ENCODE assay signal across 20 cellular contexts in the genomic region with DNA sequence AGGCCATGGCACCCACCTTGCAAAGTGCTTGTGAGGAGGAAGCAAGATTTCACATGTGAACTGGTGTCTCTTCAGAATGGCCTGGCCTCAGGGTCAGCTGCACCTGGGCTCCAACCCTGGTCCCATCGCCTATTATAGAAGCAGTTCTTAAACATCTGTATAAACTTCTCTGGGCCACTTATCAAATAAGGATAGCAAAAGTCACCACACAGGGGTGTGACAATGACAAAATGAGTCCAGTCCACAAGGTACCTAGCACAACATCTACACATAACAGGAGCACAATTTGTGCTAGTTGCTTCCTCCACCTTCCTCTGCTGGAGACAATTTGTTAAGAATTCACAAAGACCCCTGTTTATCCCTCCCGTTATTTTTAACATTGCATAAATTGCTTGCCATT.
DNase-seq lines count a peak whose midpoint lies in the region; ATAC-seq and TF ChIP-seq lines count a peak whose summit lies in the region.
"Had no signal": no experiment of that assay in that cellular context is flagged by ENCODE, and none has a peak within 500 bp of the region (broad histone marks: within the 10 kb centered on the region; RNA-seq: fewer than 3 reads in every experiment).

No MANE protein-coding gene starts in this region.

- no peak overlapping the region for H4K91ac ChIP-seq in trophoblast cell (ENCODE audit: low read depth, low read length)

- H3K9me2 ChIP-seq in OCI-LY7 (ENCODE audit: insufficient read depth, low read length): no peaks in the 10 kb centered on the region

- H3K79me1 ChIP-seq in trophoblast cell (ENCODE audit: low read length): peaks cover 13% of the 10 kb centered on the region

- DNase-seq in Right ventricle myocardium superior: no peak
- no peak for DNase-seq in left ventricle myocardium superior
- no peak for DNase-seq in trophoblast cell
- no peak for DNase-seq in activated naive CD4-positive, alpha-beta T cell treated with Interleukin-2 at 50 U/mL for 16 hours
- no peak for DNase-seq in omental fat pad (ENCODE audit: low spot score)
- no peak for DNase-seq in OCI-LY7 (ENCODE audit: low spot score)
- DNase-seq: CD4-positive, CD25-positive, alpha-beta regulatory T cell; HCEC 1CT; Karpas-422; NCI-H1417 treated with DMSO at 0.1 percent for 48 hours; NCI-H2081; NCI-H526 treated with DMSO at 0.1 percent for 48 hours; SIG-M5 had no signal

- H3K23ac ChIP-seq in trophoblast cell (ENCODE audit: low read length): no peak overlapping the region

- H3K4ac ChIP-seq in trophoblast cell (ENCODE audit: low read depth, low read length): no peak overlapping the region

- peak overlapping the region; percentile 1 for H2BK120ac ChIP-seq in trophoblast cell (ENCODE audit: insufficient read depth, low read length, poor library complexity)

- H3K4me1 ChIP-seq in BLaER1 (peaks cover 31% of the 10 kb centered on the region), trophoblast cell (ENCODE audit: control insufficient read depth in 1 of 2, insufficient read depth in 2 of 2, low read length in 2 of 2) (peaks cover 15 to 21% of the 10 kb centered on the region in 2 experiments), OCI-LY7 (ENCODE audit: insufficient read depth, low read length, poor library complexity, severe bottlenecking) (no peaks in the 10 kb centered on the region)

- H2BK12ac ChIP-seq in trophoblast cell (ENCODE audit: low read length): peak overlapping the region; percentile 23

- H4K8ac ChIP-seq in trophoblast cell (ENCODE audit: low read depth, low read length): no peak overlapping the region

- no peak overlapping the region for H3K9ac ChIP-seq in BLaER1
- H3K9ac ChIP-seq in trophoblast cell (ENCODE audit: low read length): no peak overlapping the region

- no peak overlapping the region for H2BK5ac ChIP-seq in trophoblast cell (ENCODE audit: low read depth, low read length, poor library complexity)

- H3K36me3 ChIP-seq in BLaER1 (no peaks in the 10 kb centered on the region), trophoblast cell (ENCODE audit: control insufficient read depth in 1 of 2, insufficient read depth in 2 of 2, low read length in 2 of 2) (no peaks in the 10 kb centered on the region), OCI-LY7 (ENCODE audit: insufficient read depth, low read length) (no peaks in the 10 kb centered on the region)

- WGBS in trophoblast cell (ENCODE audit: extremely low coverage, insufficient coverage, insufficient read length): no CpG with 5 or more reads among the region's 2 CpGs

- no TSS peak for BruUV-seq in OCI-LY7 (replicated peaks; lab: Mats Ljungman, UMichigan)

- peak; percentile 47 for ATAC-seq in Right ventricle myocardium superior (ENCODE audit: poor library complexity)
- ATAC-seq in left ventricle myocardium superior: peak; percentile 53
- no peak for ATAC-seq in omental fat pad (ENCODE audit: low FRiP score)
- ATAC-seq in GM18868 (IDR thresholded peaks at IDR 0.05; ENCODE audit: unreplicated experiment): no peak
- ATAC-seq: HepG2, Panc1 had no signal

- POLR2A ChIA-PET in OCI-LY7 (lab: Charles Lee): interaction anchor here (0.6 kb wide), 1 partner anchor 279 kb away, joined by 5 read pairs; no protein-coding TSS in a partner anchor

- H3K4me3 ChIP-seq in BLaER1: no peak overlapping the region
- no peak overlapping the region for H3K4me3 ChIP-seq in trophoblast cell (ENCODE audit: low read depth, low read length)
- no peak overlapping the region for H3K4me3 ChIP-seq in OCI-LY7 (ENCODE audit: low read depth, low read length, poor library complexity, severe bottlenecking)
- H3K4me3 ChIP-seq: SK-N-MC had no signal

- TF ChIP-seq CTCF in omental fat pad (IDR thresholded peaks at IDR 0.05) (no peak), OCI-LY7 (conservative IDR thresholded peaks at IDR 0.05; ENCODE audit: low read length) (no peak)

- H4K20me1 ChIP-seq in BLaER1: no peaks in the 10 kb centered on the region
- no peaks in the 10 kb centered on the region for H4K20me1 ChIP-seq in OCI-LY7 (ENCODE audit: insufficient read depth, low read length)

- H3K27me3 ChIP-seq in BLaER1: no peaks in the 10 kb centered on the region
- no peaks in the 10 kb centered on the region for H3K27me3 ChIP-seq in trophoblast cell (ENCODE audit: insufficient read depth, low read length)

- intact Hi-C loops in Right ventricle myocardium superior (cut with DNase I): no loop called here
- intact Hi-C loops in left ventricle myocardium superior (cut with micrococcal nuclease): no loop called here
- intact Hi-C loops in OCI-LY7 (cut with micrococcal nuclease; ENCODE audit: unreplicated experiment): no loop called here

- no peak overlapping the region for H2AFZ ChIP-seq in trophoblast cell (ENCODE audit: insufficient read depth, low read length, poor library complexity)
- H2AFZ ChIP-seq in OCI-LY7 (ENCODE audit: low read length): no peak overlapping the region

- no peak overlapping the region for H3K27ac ChIP-seq in BLaER1
- no peak overlapping the region for H3K27ac ChIP-seq in trophoblast cell (ENCODE audit: low read depth, low read length)
- H3K27ac ChIP-seq in OCI-LY7 (ENCODE audit: low read depth, low read length, poor library complexity, severe bottlenecking): no peak overlapping the region
- H3K27ac ChIP-seq: 22Rv1, RWPE1, SK-N-MC had no signal

- H3K4me2 ChIP-seq in BLaER1: peak overlapping the region; percentile 42
- H3K4me2 ChIP-seq in trophoblast cell (ENCODE audit: low read length): no peak overlapping the region
- H3K4me2 ChIP-seq in OCI-LY7 (ENCODE audit: low read length): no peak overlapping the region

- H3K79me2 ChIP-seq in trophoblast cell (ENCODE audit: control insufficient read depth, insufficient read depth, low read length, poor library complexity) (no peaks in the 10 kb centered on the region), OCI-LY7 (ENCODE audit: insufficient read depth, low read depth, low read length) (no peaks in the 10 kb centered on the region)

- H2AK5ac ChIP-seq in trophoblast cell (ENCODE audit: low read length): no peak overlapping the region

- H3K18ac ChIP-seq in trophoblast cell (ENCODE audit: low read length): no peak overlapping the region

- CTCF ChIA-PET in OCI-LY7 (lab: Charles Lee; ENCODE audit: unreplicated experiment): no interaction called here

- H3K14ac ChIP-seq in trophoblast cell (ENCODE audit: low read length): no peak overlapping the region

- no peak overlapping the region for H4K12ac ChIP-seq in trophoblast cell (ENCODE audit: low read depth, low read length)

- H3K9me3 ChIP-seq in BLaER1 (no peaks in the 10 kb centered on the region), trophoblast cell (ENCODE audit: insufficient read depth, low read depth, low read length) (no peaks in the 10 kb centered on the region), OCI-LY7 (ENCODE audit: low read length) (no peaks in the 10 kb centered on the region)

Comparison
In these comparisons a context has a peak if more than half of its experiments do, and no peak if none do; other contexts are left out.
1. ATAC-seq: peak in Right ventricle myocardium superior (single experiment) and left ventricle myocardium superior (single experiment); none in omental fat pad (single experiment) and GM18868 (single experiment).